16 cellular contexts compared by ENCODE assay signal in genomic region chr20:37111926-37112455, GRCh38. TPM values are rescaled to one million over a fixed set of nuclear protein-coding genes. Genes with fewer than 3 reads are reported as not detected.
DNase-seq lines count a peak whose midpoint lies in the region; ATAC-seq and TF ChIP-seq lines count a peak whose summit lies in the region.
"Had no signal": no experiment of that assay in that cellular context is flagged by ENCODE, and none has a peak within 500 bp of the region (broad histone marks: within the 10 kb centered on the region; RNA-seq: fewer than 3 reads in every experiment).

No MANE protein-coding gene starts in this region.

- H3K27ac ChIP-seq in GM23248 = no peak overlapping the region
- no peak overlapping the region for H3K27ac ChIP-seq in left ventricle myocardium inferior (replicated peaks)
- no peak overlapping the region for H3K27ac ChIP-seq in uterus
- H3K27ac ChIP-seq: A549, C4-2B, HL-60 had no signal

- 71 to 74% methylated on average over 2 of the region's 2 CpGs for WGBS in GM23248 (ENCODE audit: low coverage in 1 of 2, low lambda C conversion rate in 2 of 2, missing lambda C conversion rate in 2 of 2), 2 experiments

- no peaks in the 10 kb centered on the region for H3K36me3 Mint-ChIP-seq in activated T-helper 17 cell treated with anti-CD3 and anti-CD28 coated beads, Interleukin-2, amount 50 U/mL, for 72 hours (ENCODE audit: low read depth)

- H3K9ac ChIP-seq in GM23248 = no peak overlapping the region

- H3K27me3 Mint-ChIP-seq in activated T-helper 17 cell treated with anti-CD3 and anti-CD28 coated beads, Interleukin-2, amount 50 U/mL, for 72 hours = no peaks in the 10 kb centered on the region
- H3K27me3 Mint-ChIP-seq: CD4-positive, alpha-beta memory T cell had no signal

- DNase-seq in GM23248 (peak; percentile 11), M059J (ENCODE audit: low read depth) (peak; percentile 67), renal cortical epithelial cell (ENCODE audit: low read depth) (peak; percentile 16), left ventricle myocardium inferior (no peak), uterus (no peak), GM13976 (ENCODE audit: low spot score) (no peak)
- DNase-seq: BE2C; CD4-positive, alpha-beta memory T cell; DMS79 had no signal

- intact Hi-C loops in left ventricle myocardium inferior (cut with micrococcal nuclease) (no loop called here), uterus (cut with DNase I; ENCODE audit: low total_unique reads) (no loop called here)

- no peaks in the 10 kb centered on the region for H3K27me3 ChIP-seq in GM23248 (replicated peaks; ENCODE audit: insufficient read depth)
- no peaks in the 10 kb centered on the region for H3K27me3 ChIP-seq in left ventricle myocardium inferior (ENCODE audit: low read depth)
- H3K27me3 ChIP-seq in uterus = no peaks in the 10 kb centered on the region
- H3K27me3 ChIP-seq: BE2C had no signal

- no peaks in the 10 kb centered on the region for H3K36me3 ChIP-seq in GM23248 (ENCODE audit: low read depth)
- H3K36me3 ChIP-seq in left ventricle myocardium inferior = no peaks in the 10 kb centered on the region
- H3K36me3 ChIP-seq in uterus = no peaks in the 10 kb centered on the region
- H3K36me3 ChIP-seq: BE2C, HAP-1 had no signal

- H3K4me3 ChIP-seq in GM23248 (no peak overlapping the region), left ventricle myocardium inferior (no peak overlapping the region), uterus (no peak overlapping the region)
- H3K4me3 ChIP-seq: A549, GM12878, HAP-1 had no signal

- ATAC-seq in activated T-helper 17 cell treated with anti-CD3 and anti-CD28 coated beads, Interleukin-2, amount 50 U/mL, for 72 hours (replicated peaks) = peak; percentile 78
- ATAC-seq in GM21390 (IDR thresholded peaks at IDR 0.05; ENCODE audit: unreplicated experiment) = no peak
- ATAC-seq: A549, GM12878 had no signal

- in situ Hi-C loops in GM23248 (cut with MboI) = no loop called here
- in situ Hi-C loops in GM13976 (cut with MboI; ENCODE audit: low sequenced_read_pairs, unreplicated experiment) = no loop called here

- no peaks in the 10 kb centered on the region for H4K20me1 ChIP-seq in GM23248 (ENCODE audit: insufficient read depth)

- H3K79me2 ChIP-seq in GM23248 (ENCODE audit: insufficient read depth) = no peaks in the 10 kb centered on the region

- H3K4me3 Mint-ChIP-seq in activated T-helper 17 cell treated with anti-CD3 and anti-CD28 coated beads, Interleukin-2, amount 50 U/mL, for 72 hours = no peak overlapping the region
- H3K4me3 Mint-ChIP-seq: CD4-positive, alpha-beta memory T cell had no signal

- H2AFZ ChIP-seq in GM23248 = no peak overlapping the region

- TF ChIP-seq POLR2A in uterus (IDR thresholded peaks at IDR 0.05) = no peak

- no peaks in the 10 kb centered on the region for H3K9me3 Mint-ChIP-seq in activated T-helper 17 cell treated with anti-CD3 and anti-CD28 coated beads, Interleukin-2, amount 50 U/mL, for 72 hours
- H3K9me3 Mint-ChIP-seq: CD4-positive, alpha-beta memory T cell had no signal

- H3K4me1 Mint-ChIP-seq in activated T-helper 17 cell treated with anti-CD3 and anti-CD28 coated beads, Interleukin-2, amount 50 U/mL, for 72 hours = peaks cover 4% of the 10 kb centered on the region
- H3K4me1 Mint-ChIP-seq: CD4-positive, alpha-beta memory T cell had no signal

- H3K4me1 ChIP-seq in GM23248 (ENCODE audit: insufficient read depth) (no peaks in the 10 kb centered on the region), left ventricle myocardium inferior (no peaks in the 10 kb centered on the region), uterus (no peaks in the 10 kb centered on the region)
- H3K4me1 ChIP-seq: A549, BE2C, HAP-1 had no signal

- H3K9me2 ChIP-seq in GM23248 (ENCODE audit: insufficient read depth) = no peaks in the 10 kb centered on the region

- no peak overlapping the region for H3K4me2 ChIP-seq in GM23248 (ENCODE audit: unreplicated experiment)
- H3K4me2 ChIP-seq: A549 had no signal

- peak overlapping the region; percentile 57 for H3K27ac Mint-ChIP-seq in activated T-helper 17 cell treated with anti-CD3 and anti-CD28 coated beads, Interleukin-2, amount 50 U/mL, for 72 hours

- H3K9me3 ChIP-seq in GM23248 (ENCODE audit: low read depth) (no peaks in the 10 kb centered on the region), left ventricle myocardium inferior (replicated peaks) (no peaks in the 10 kb centered on the region), uterus (no peaks in the 10 kb centered on the region)
- H3K9me3 ChIP-seq: A549, BE2C, HAP-1 had no signal

- H3F3A ChIP-seq in GM23248 (ENCODE audit: insufficient read depth) = no peaks in the 10 kb centered on the region

- TF ChIP-seq CTCF in left ventricle myocardium inferior (IDR thresholded peaks at IDR 0.05; ENCODE audit: borderline replicate concordance) (no peak), uterus (IDR thresholded peaks at IDR 0.05) (no peak), GM13976 (IDR thresholded peaks at IDR 0.05; ENCODE audit: borderline replicate concordance, control extremely low read depth, extremely low read depth, insufficient read depth, missing control alignments) (no peak)

RNA-seq across cellular contexts. Expression of gene RBL1, which starts 16.2 kb away (rescaled TPM):
- 7.0 and 16.6 TPM in 2 replicates for total RNA-seq in GM23248 (2014; rRNA removed; shearing (Covaris generic))
- polyA plus RNA-seq in GM23248 (2016; fragmentation: Nextera tagmentation; extraction: Ambion mirVana) = 4.4 and 5.0 TPM in 2 replicates
- total RNA-seq in M059J (2014; rRNA removed; shearing (Covaris generic)) = 24.6 and 26.8 TPM in 2 replicates
- total RNA-seq in activated T-helper 17 cell treated with anti-CD3 and anti-CD28 coated beads, Interleukin-2, amount 50 U/mL, for 72 hours = 10 to 100 TPM; 35.9 to 37.6 TPM
- total RNA-seq in renal cortical epithelial cell = 5.8 and 8.7 TPM in 2 replicates
- total RNA-seq in left ventricle myocardium inferior = 4.7 TPM
- 10 to 100 TPM in 3 of 4 donors, under 1 TPM in 1; 0.51 to 28.1 (median 12.0) TPM for total RNA-seq in uterus

Comparison
In these comparisons a context has a peak if more than half of its experiments do, and no peak if none do; other contexts are left out.
1. DNase-seq: peak in GM23248 (single experiment), M059J (single experiment) and renal cortical epithelial cell (single experiment); none in left ventricle myocardium inferior (single experiment), uterus (0 of 2) and GM13976 (single experiment).